Comparison of ENCODE assay signal across 16 cellular contexts in the genomic region with DNA sequence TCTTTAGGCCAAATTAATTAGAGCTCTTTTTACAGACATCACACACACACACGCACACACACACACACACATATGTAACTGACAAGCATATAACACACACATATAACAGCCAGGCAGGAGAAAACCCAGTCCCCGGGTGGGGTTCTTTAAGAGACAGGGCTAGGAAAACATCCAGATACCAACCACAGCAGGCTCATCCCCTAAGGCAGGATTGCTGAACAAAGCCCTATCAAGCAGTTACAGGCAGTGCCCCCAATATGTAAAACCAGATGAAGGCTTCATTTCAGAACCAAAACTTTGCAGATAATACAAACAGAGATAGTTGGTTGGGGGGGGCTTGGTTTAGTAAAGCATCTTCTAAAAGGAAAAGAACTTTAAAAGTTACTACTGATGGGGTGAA. TPM values are rescaled to one million over a fixed set of nuclear protein-coding genes. Genes with fewer than 3 reads are reported as not detected.
DNase-seq lines count a peak whose midpoint lies in the region; ATAC-seq, FAIRE-seq and TF ChIP-seq lines count a peak whose summit lies in the region.
"Had no signal": no experiment of that assay in that cellular context is flagged by ENCODE, and none has a peak within 500 bp of the region (broad histone marks: within the 10 kb centered on the region; RNA-seq: fewer than 3 reads in every experiment).

No MANE protein-coding gene starts in this region.

- no peak overlapping the region for H2AK5ac ChIP-seq in H1 (ENCODE audit: low read depth, low read length)

- no peak overlapping the region for H2BK120ac ChIP-seq in H1 (replicated peaks; ENCODE audit: low read depth, low read length)

- ATAC-seq in activated CD4-positive, alpha-beta T cell treated with anti-CD3 and anti-CD28 coated beads for 36 hours = no peak
- ATAC-seq: GM12878 had no signal

- H3K56ac ChIP-seq in H1 (replicated peaks; ENCODE audit: insufficient read length, low read depth, low read length) = no peak overlapping the region

- H4K20me1 ChIP-seq in H1 (replicated peaks in 1 of 2; ENCODE audit: control insufficient read depth in 1 of 2, insufficient read depth in 2 of 2, low read length in 2 of 2) = no peaks in the 10 kb centered on the region

- no peaks in the 10 kb centered on the region for H3K27me3 ChIP-seq in CD8-positive, alpha-beta memory T cell (ENCODE audit: insufficient read depth, low read length, poor library complexity, severe bottlenecking)
- no peaks in the 10 kb centered on the region for H3K27me3 ChIP-seq in H1 (replicated peaks in 1 of 4; ENCODE audit: control insufficient read depth in 3 of 4, extremely low read depth in 1 of 4, insufficient read depth in 3 of 4, low read length in 3 of 4)

- no peaks in the 10 kb centered on the region for H3K4me1 ChIP-seq in CD8-positive, alpha-beta memory T cell (ENCODE audit: insufficient read depth, low read length)
- H3K4me1 ChIP-seq in H1 (replicated peaks in 1 of 4; ENCODE audit: control insufficient read depth in 3 of 4, insufficient read depth in 4 of 4, low read length in 3 of 4) = peaks cover 3 to 9% (median 5%) of the 10 kb centered on the region in 4 experiments; a peak in 6 of 7 replicates

- no peak overlapping the region for H2AFZ ChIP-seq in H1 (ENCODE audit: low read length)

- TF ChIP-seq RAD21 in H1 (IDR thresholded peaks at IDR 0.05 in 1 of 2, conservative IDR thresholded peaks at IDR 0.05 in 1 of 2; ENCODE audit: low read depth in 2 of 2, low read length in 2 of 2) = no peak

- H3K79me1 ChIP-seq in H1 (ENCODE audit: low read depth, low read length) = no peaks in the 10 kb centered on the region

- TF ChIP-seq CTCF in H1 (IDR thresholded peaks at IDR 0.05; ENCODE audit: control extremely low read depth in 1 of 3, insufficient read depth in 1 of 3, low read depth in 1 of 3, low read length in 3 of 3) = no peak
- no peak for TF ChIP-seq CTCF in mesothelial cell of epicardium (IDR thresholded peaks at IDR 0.05; ENCODE audit: unreplicated experiment)
- TF ChIP-seq CTCF in GM10266 (IDR thresholded peaks at IDR 0.05; ENCODE audit: control insufficient read depth, insufficient read depth, low read depth, missing control alignments) = no peak

- H4K91ac ChIP-seq in H1 (replicated peaks; ENCODE audit: insufficient read length, low read length) = no peak overlapping the region

- H3K9me3 Mint-ChIP-seq in CD8-positive, alpha-beta memory T cell = peaks cover 6 to 16% (median 11%) of the 10 kb centered on the region in 5 donors
- H3K9me3 Mint-ChIP-seq in mesothelial cell of epicardium = peaks cover 32% of the 10 kb centered on the region
- peaks cover 15% of the 10 kb centered on the region for H3K9me3 Mint-ChIP-seq in activated CD4-positive, alpha-beta T cell treated with anti-CD3 and anti-CD28 coated beads for 36 hours (ENCODE audit: low read depth)

- H3K4ac ChIP-seq in H1 (replicated peaks; ENCODE audit: insufficient read length, low read depth, low read length) = no peak overlapping the region

- H3K18ac ChIP-seq in H1 (ENCODE audit: extremely low read depth, low read length) = no peak overlapping the region

- no peak overlapping the region for H4K8ac ChIP-seq in H1 (ENCODE audit: extremely low read depth, insufficient read depth, low read length)

- no peak overlapping the region for H3K23ac ChIP-seq in H1 (ENCODE audit: insufficient read length)

- H3K9ac ChIP-seq in H1 (replicated peaks in 1 of 4; ENCODE audit: extremely low read depth in 1 of 4, low read depth in 3 of 4, low read length in 3 of 4) = no peak overlapping the region; a peak in 1 of 7 replicates

- DNase-seq in CD8-positive, alpha-beta memory T cell = no peak
- DNase-seq in NCI-H526 treated with DMSO at 0.1 percent for 48 hours (lab: John Stamatoyannopoulos, UW) = peak; percentile 5
- DNase-seq in H1 (ENCODE audit: low read depth in 1 of 2, low spot score in 2 of 2) = no peak
- DNase-seq in mesothelial cell of epicardium (ENCODE audit: low spot score in 2 of 2, unreplicated experiment in 2 of 2) = no peak
- no peak for DNase-seq in GM10266 (ENCODE audit: extremely low spot score)
- no peak for DNase-seq in activated CD4-positive, alpha-beta T cell treated with anti-CD3 and anti-CD28 coated beads for 36 hours
- DNase-seq in activated CD4-positive, alpha-beta T cell treated with anti-CD3 and anti-CD28 coated beads for 4 hours = no peak
- no peak for DNase-seq in AG20443 (ENCODE audit: low spot score)
- DNase-seq: activated CD4-positive, alpha-beta T cell treated with anti-CD3 and anti-CD28 coated beads for 1 hour; activated T-cell treated with anti-CD3 and anti-CD28 coated beads for 4 hours; DMS79; NCI-H2081; stimulated activated CD4-positive, alpha-beta T cell treated with anti-CD3 and anti-CD28 coated beads, Interleukin-2, amount 100 ng/mL, for 48 hours had no signal

- no peak for FAIRE-seq in H1 (lab: Jason Lieb, UNC)
- FAIRE-seq: GM12878, urothelium cell line had no signal

- H3K4me1 Mint-ChIP-seq in CD8-positive, alpha-beta memory T cell = no peaks in the 10 kb centered on the region
- H3K4me1 Mint-ChIP-seq in mesothelial cell of epicardium = peaks cover 37% of the 10 kb centered on the region
- no peaks in the 10 kb centered on the region for H3K4me1 Mint-ChIP-seq in activated CD4-positive, alpha-beta T cell treated with anti-CD3 and anti-CD28 coated beads for 36 hours

- POLR2A ChIA-PET in CD8-positive, alpha-beta memory T cell (lab: Charles Lee) = no interaction called here
- POLR2A ChIA-PET in H1 (lab: Charles Lee; ENCODE audit: partially characterized antibody) = interaction anchor here (0.6 to 1.9 kb wide), 4 partner anchors 13 to 193 kb away, joined by 3 to 4 read pairs (median 4); a partner anchor contains a TSS
- POLR2A ChIA-PET in activated CD4-positive, alpha-beta T cell treated with anti-CD3 and anti-CD28 coated beads for 36 hours (lab: Charles Lee) = no interaction called here

- no peak overlapping the region for H2BK12ac ChIP-seq in H1 (ENCODE audit: low read depth, low read length)

- H3K27ac ChIP-seq in CD8-positive, alpha-beta memory T cell (ENCODE audit: low read depth, low read length) = peak overlapping the region; percentile 59
- H3K27ac ChIP-seq in H1 (ENCODE audit: low read depth, low read length) = no peak overlapping the region
- H3K27ac ChIP-seq: coronary artery had no signal

- H2BK5ac ChIP-seq in H1 (ENCODE audit: low read depth, low read length) = no peak overlapping the region

- CTCF ChIA-PET in CD8-positive, alpha-beta memory T cell (lab: Charles Lee) = no interaction called here
- CTCF ChIA-PET in H1 (lab: Charles Lee; ENCODE audit: partially characterized antibody) = interaction anchor here (0.8 to 1.9 kb wide), 4 partner anchors 8 to 144 kb away, joined by 3 to 7 read pairs (median 6); no protein-coding TSS in a partner anchor
- CTCF ChIA-PET in activated CD4-positive, alpha-beta T cell treated with anti-CD3 and anti-CD28 coated beads for 36 hours (lab: Charles Lee) = no interaction called here

- H3K9me3 ChIP-seq in CD8-positive, alpha-beta memory T cell (ENCODE audit: low read length) = no peaks in the 10 kb centered on the region
- peaks cover 6 to 8% of the 10 kb centered on the region in 2 experiments; a peak in 2 of 4 replicates for H3K9me3 ChIP-seq in H1 (ENCODE audit: insufficient read depth in 2 of 2, low read depth in 1 of 2, low read length in 1 of 2)

- H3K79me2 ChIP-seq in H1 (ENCODE audit: control insufficient read depth in 1 of 2, insufficient read depth in 2 of 2, low read length in 2 of 2) = peaks cover 0 to 12% of the 10 kb centered on the region in 2 experiments; a peak in 1 of 4 replicates

- H3K36me3 Mint-ChIP-seq in CD8-positive, alpha-beta memory T cell = peaks cover 0 to 13% (median 0%) of the 10 kb centered on the region in 3 donors
- H3K36me3 Mint-ChIP-seq in mesothelial cell of epicardium = peaks cover 9% of the 10 kb centered on the region
- no peaks in the 10 kb centered on the region for H3K36me3 Mint-ChIP-seq in activated CD4-positive, alpha-beta T cell treated with anti-CD3 and anti-CD28 coated beads for 36 hours (ENCODE audit: low read depth)

- H3K14ac ChIP-seq in H1 (ENCODE audit: insufficient read length) = no peak overlapping the region

- 56% methylated on average over 2 of the region's 2 CpGs; no CpG with 5 or more reads in 1 of the 2 experiments for WGBS in H1 (ENCODE audit: extremely low coverage in 1 of 2, insufficient coverage in 1 of 2, insufficient read length in 1 of 2, insufficient replicate concordance in 2 of 2, low coverage in 1 of 2, low lambda C conversion rate in 2 of 2, missing lambda C conversion rate in 1 of 2), 2 experiments

- H4K5ac ChIP-seq in H1 (ENCODE audit: insufficient read length, low read depth, low read length) = no peak overlapping the region

- peaks cover 5 to 33% of the 10 kb centered on the region in 2 donors for H3K27me3 Mint-ChIP-seq in CD8-positive, alpha-beta memory T cell
- H3K27me3 Mint-ChIP-seq in mesothelial cell of epicardium (ENCODE audit: low read depth) = no peaks in the 10 kb centered on the region
- H3K27me3 Mint-ChIP-seq in activated CD4-positive, alpha-beta T cell treated with anti-CD3 and anti-CD28 coated beads for 36 hours = peaks cover 1% of the 10 kb centered on the region

- no peaks in the 10 kb centered on the region for H3K23me2 ChIP-seq in H1 (ENCODE audit: low read depth, low read length)

- intact Hi-C loops in activated CD4-positive, alpha-beta T cell treated with anti-CD3 and anti-CD28 coated beads for 36 hours (cut with DNase I, micrococcal nuclease) = no loop called here

- no peaks in the 10 kb centered on the region for H3K36me3 ChIP-seq in CD8-positive, alpha-beta memory T cell (ENCODE audit: insufficient read depth, low read length)
- peaks cover 0 to 18% (median 0%) of the 10 kb centered on the region in 4 experiments; a peak in 3 of 8 replicates for H3K36me3 ChIP-seq in H1 (ENCODE audit: control insufficient read depth in 2 of 4, insufficient read depth in 4 of 4, low read length in 3 of 4)

- H2BK15ac ChIP-seq in H1 (ENCODE audit: low read length) = no peak overlapping the region

- TF ChIP-seq POLR2A in H1 (IDR thresholded peaks at IDR 0.05; ENCODE audit: control extremely low read depth in 1 of 2, low read depth in 2 of 2, low read length in 2 of 2) = no peak

- peak overlapping the region; percentile 60 to 80 for H3K4me2 ChIP-seq in H1 (ENCODE audit: insufficient read depth in 1 of 2, low read depth in 2 of 2, low read length in 2 of 2)

- H3K27ac Mint-ChIP-seq in CD8-positive, alpha-beta memory T cell = no peak overlapping the region
- peak overlapping the region; percentile 53 for H3K27ac Mint-ChIP-seq in mesothelial cell of epicardium
- no peak overlapping the region for H3K27ac Mint-ChIP-seq in activated CD4-positive, alpha-beta T cell treated with anti-CD3 and anti-CD28 coated beads for 36 hours

- TF ChIP-seq EP300 in H1 (IDR thresholded peaks at IDR 0.05; ENCODE audit: borderline replicate concordance in 1 of 2, low read depth in 2 of 2, low read length in 2 of 2) = no peak

- H2BK20ac ChIP-seq in H1 (ENCODE audit: low read length) = no peak overlapping the region

- no peak overlapping the region for H3K4me3 Mint-ChIP-seq in CD8-positive, alpha-beta memory T cell
- peak overlapping the region; percentile 27 for H3K4me3 Mint-ChIP-seq in mesothelial cell of epicardium
- H3K4me3 Mint-ChIP-seq in activated CD4-positive, alpha-beta T cell treated with anti-CD3 and anti-CD28 coated beads for 36 hours = no peak overlapping the region

- no peak overlapping the region for H3K4me3 ChIP-seq in CD8-positive, alpha-beta memory T cell (ENCODE audit: low read length)
- H3K4me3 ChIP-seq in H1 (ENCODE audit: extremely low read depth in 1 of 4, insufficient read depth in 2 of 4, low read depth in 3 of 4, low read length in 4 of 4) = peak overlapping the region; percentile 33 to 60 (median 44); a peak in 5 of 8 replicates
- H3K4me3 ChIP-seq: coronary artery, GM12878 had no signal

RNA-seq across cellular contexts. Expression of a gene that starts 18.0 kb away (rescaled TPM):
- total RNA-seq in CD8-positive, alpha-beta memory T cell = not detected
- not detected for polyA plus RNA-seq in CD8-positive, alpha-beta memory T cell
- 1.3 and 1.7 TPM in 2 replicates for total RNA-seq in H1 (2021; fragmentation: NEBNext Ultra II Directional; extraction: Animal tissue kit (Norgen Biotek cat#: 25700))
- polyA plus RNA-seq in H1 (2011; rRNA removed) = 1.2 and 1.4 TPM in 2 replicates
- polyA plus RNA-seq in H1 (2011; cell fraction: cytosol; rRNA removed) = 1.7 TPM
- polyA plus RNA-seq in H1 (2011; cell fraction: nucleus; rRNA removed) = 1.4 TPM
- polyA plus RNA-seq in H1 (2012, experiment 1 of 2) = 0.86 to 1.4 TPM (median 0.93 TPM) in 4 replicates
- not detected for polyA plus RNA-seq in H1 (2012, experiment 2 of 2)
- polyA plus RNA-seq in H1 (2013, experiment 1 of 2) = 1.1 TPM
- polyA plus RNA-seq in H1 (2013, experiment 2 of 2) = 0.85 TPM
- polyA minus RNA-seq in H1 (2011; rRNA and poly(A)+ RNA removed) = 1.1 and 1.3 TPM in 2 replicates
- 1.2 TPM for polyA minus RNA-seq in H1 (2011; cell fraction: cytosol; rRNA and poly(A)+ RNA removed)
- 2.1 TPM for polyA minus RNA-seq in H1 (2011; cell fraction: nucleus; rRNA and poly(A)+ RNA removed)
- 1.2 to 2.6 TPM (median 2.3 TPM) in 3 replicates for total RNA-seq in mesothelial cell of epicardium
- total RNA-seq in activated CD4-positive, alpha-beta T cell treated with anti-CD3 and anti-CD28 coated beads for 36 hours = not detected
- total RNA-seq: GM12878 had no signal

RNA-seq across cellular contexts. Expression of a gene that starts 19.9 kb away (rescaled TPM):
- 1 to 10 TPM; 6.2 to 6.7 TPM for total RNA-seq in CD8-positive, alpha-beta memory T cell
- polyA plus RNA-seq in CD8-positive, alpha-beta memory T cell = 17.6 TPM
- 35.7 and 40.2 TPM in 2 replicates for total RNA-seq in H1 (2021; fragmentation: NEBNext Ultra II Directional; extraction: Animal tissue kit (Norgen Biotek cat#: 25700))
- 13.8 and 18.5 TPM in 2 replicates for polyA plus RNA-seq in H1 (2011; rRNA removed)
- 19.7 TPM for polyA plus RNA-seq in H1 (2011; cell fraction: cytosol; rRNA removed)
- 20.4 TPM for polyA plus RNA-seq in H1 (2011; cell fraction: nucleus; rRNA removed)
- 30.9 to 44.6 TPM (median 38.5 TPM) in 4 replicates for polyA plus RNA-seq in H1 (2012, experiment 1 of 2)
- 3.6 TPM for polyA plus RNA-seq in H1 (2012, experiment 2 of 2)
- polyA plus RNA-seq in H1 (2013, experiment 1 of 2) = 45.4 TPM
- 48.9 TPM for polyA plus RNA-seq in H1 (2013, experiment 2 of 2)
- polyA minus RNA-seq in H1 (2011; rRNA and poly(A)+ RNA removed) = 74.3 and 94.4 TPM in 2 replicates
- 37.0 TPM for polyA minus RNA-seq in H1 (2011; cell fraction: cytosol; rRNA and poly(A)+ RNA removed)
- 50.5 TPM for polyA minus RNA-seq in H1 (2011; cell fraction: nucleus; rRNA and poly(A)+ RNA removed)
- total RNA-seq in mesothelial cell of epicardium = 97.0 to 106 TPM (median 97.6 TPM) in 3 replicates
- total RNA-seq in activated CD4-positive, alpha-beta T cell treated with anti-CD3 and anti-CD28 coated beads for 36 hours = 1 to 10 TPM; 3.3 to 4.6 TPM
